ENCODE assay signal across 9 cellular contexts in genomic region chr13:50129065-50129922, GRCh38.
DNase-seq lines count a peak whose midpoint lies in the region; ATAC-seq, FAIRE-seq and TF ChIP-seq lines count a peak whose summit lies in the region.
"Had no signal": no experiment of that assay in that cellular context is flagged by ENCODE, and none has a peak within 500 bp of the region (broad histone marks: within the 10 kb centered on the region; RNA-seq: fewer than 3 reads in every experiment).

No MANE protein-coding gene starts in this region.

- no peak for ATAC-seq in stimulated activated naive CD8-positive, alpha-beta T cell treated with anti-CD3 and anti-CD28 coated beads, Interleukin-15, Interleukin-2, amounts not matched to agents 100 U/mL and 50 U/mL, for 24 hours
- ATAC-seq in lung (ENCODE audit: insufficient read depth, low FRiP score), result no peak
- ATAC-seq in GM21717 (IDR thresholded peaks at IDR 0.05; ENCODE audit: unreplicated experiment), result no peak
- ATAC-seq: mucosa of descending colon had no signal

- no peak overlapping the region for H3K27ac ChIP-seq in lung (ENCODE audit: low read depth in 1 of 2, low read length in 1 of 2)

- H3K9me3 Mint-ChIP-seq in stimulated activated naive CD8-positive, alpha-beta T cell treated with anti-CD3 and anti-CD28 coated beads, Interleukin-15, Interleukin-2, amounts not matched to agents 100 ng/mL and 50 ng/mL, for 24 hours, result no peaks in the 10 kb centered on the region
- H3K9me3 Mint-ChIP-seq in brain, result peaks cover 10 to 35% (median 22%) of the 10 kb centered on the region in 5 experiments

- no peaks in the 10 kb centered on the region for H3K27me3 ChIP-seq in lung (ENCODE audit: control insufficient read depth, insufficient read depth)

- no peak for TF ChIP-seq CTCF in brain (conservative IDR thresholded peaks at IDR 0.05)
- TF ChIP-seq CTCF in lung (IDR thresholded peaks at IDR 0.05; ENCODE audit: control extremely low read depth, extremely low read depth), result no peak
- no peak for TF ChIP-seq CTCF in D721Med (IDR thresholded peaks at IDR 0.05; ENCODE audit: insufficient read depth, missing control alignments)

- peaks cover 70% of the 10 kb centered on the region for H3K27me3 Mint-ChIP-seq in stimulated activated naive CD8-positive, alpha-beta T cell treated with anti-CD3 and anti-CD28 coated beads, Interleukin-15, Interleukin-2, amounts not matched to agents 100 ng/mL and 50 ng/mL, for 24 hours
- H3K27me3 Mint-ChIP-seq in brain, result peaks cover 88% of the 10 kb centered on the region

- peaks cover 65% of the 10 kb centered on the region for H3K4me1 Mint-ChIP-seq in stimulated activated naive CD8-positive, alpha-beta T cell treated with anti-CD3 and anti-CD28 coated beads, Interleukin-15, Interleukin-2, amounts not matched to agents 100 ng/mL and 50 ng/mL, for 24 hours (ENCODE audit: low read depth)
- peaks cover 64% of the 10 kb centered on the region for H3K4me1 Mint-ChIP-seq in brain

- H3K36me3 ChIP-seq in lung (ENCODE audit: control insufficient read depth in 2 of 2, insufficient read depth in 2 of 2, low read length in 2 of 2), result no peaks in the 10 kb centered on the region

- peak overlapping the region; percentile 79 for H3K4me3 Mint-ChIP-seq in stimulated activated naive CD8-positive, alpha-beta T cell treated with anti-CD3 and anti-CD28 coated beads, Interleukin-15, Interleukin-2, amounts not matched to agents 100 ng/mL and 50 ng/mL, for 24 hours
- H3K4me3 Mint-ChIP-seq in brain, result peak overlapping the region; percentile 49 to 88 (median 83)

- no peak for FAIRE-seq in D721Med (lab: Jason Lieb, UNC)

- H3K27ac Mint-ChIP-seq in stimulated activated naive CD8-positive, alpha-beta T cell treated with anti-CD3 and anti-CD28 coated beads, Interleukin-15, Interleukin-2, amounts not matched to agents 100 ng/mL and 50 ng/mL, for 24 hours, result no peak overlapping the region
- peak overlapping the region in 2 of 5 experiments; percentile 16 to 69 for H3K27ac Mint-ChIP-seq in brain

- peaks cover 5% of the 10 kb centered on the region for H3K36me3 Mint-ChIP-seq in stimulated activated naive CD8-positive, alpha-beta T cell treated with anti-CD3 and anti-CD28 coated beads, Interleukin-15, Interleukin-2, amounts not matched to agents 100 ng/mL and 50 ng/mL, for 24 hours (ENCODE audit: low read depth)
- no peaks in the 10 kb centered on the region for H3K36me3 Mint-ChIP-seq in brain

- WGBS in lung, 2 donors, result 32 to 48% methylated on average over 42 of the region's 42 CpGs

- H3K4me1 ChIP-seq in lung (ENCODE audit: control insufficient read depth in 2 of 2, insufficient read depth in 2 of 2, low read length in 2 of 2), result peaks cover 0 to 15% of the 10 kb centered on the region in 2 donors

- no peak for DNase-seq in stimulated activated naive CD8-positive, alpha-beta T cell treated with anti-CD3 and anti-CD28 coated beads, Interleukin-15, Interleukin-2, amounts not matched to agents 100 U/mL and 50 U/mL, for 24 hours
- DNase-seq in lung (ENCODE audit: low spot score), result no peak
- no peak for DNase-seq in stimulated activated naive CD4-positive, alpha-beta T cell treated with Interleukin-2 at 50 U/mL for 16 hours (lab: John Stamatoyannopoulos, UW)
- no peak for DNase-seq in D721Med (ENCODE audit: insufficient read length, low spot score)
- DNase-seq in NCI-H510A treated with DMSO at 0.1 percent for 48 hours (lab: John Stamatoyannopoulos, UW), result no peak

- peak overlapping the region; percentile 22 for H3K4me3 ChIP-seq in lung
- H3K4me3 ChIP-seq: mucosa of descending colon had no signal

- peaks cover 0 to 3% of the 10 kb centered on the region in 2 donors for H3K9me3 ChIP-seq in lung (ENCODE audit: control insufficient read depth in 2 of 2, insufficient read depth in 1 of 2, low read length in 1 of 2)
- H3K9me3 ChIP-seq: mucosa of descending colon had no signal
